In genomic region chr9:136606687-136607333, GRCh38 we compare ENCODE assay signal across 21 cellular contexts. TPM values are rescaled to one million over a fixed set of nuclear protein-coding genes. Genes with fewer than 3 reads are reported as not detected.
DNase-seq lines count a peak whose midpoint lies in the region; ATAC-seq and TF ChIP-seq lines count a peak whose summit lies in the region.
"Had no signal": no experiment of that assay in that cellular context is flagged by ENCODE, and none has a peak within 500 bp of the region (broad histone marks: within the 10 kb centered on the region; RNA-seq: fewer than 3 reads in every experiment).

No MANE protein-coding gene starts in this region.

- ATAC-seq in GM21423 (IDR thresholded peaks at IDR 0.05; ENCODE audit: unreplicated experiment): no peak
- ATAC-seq: activated naive CD8-positive, alpha-beta T cell treated with anti-CD3 and anti-CD28 coated beads, Interleukin-2, amount 50 U/mL, for 24 hours had no signal

- H3K9ac ChIP-seq in smooth muscle cell (ENCODE audit: low read depth): no peak overlapping the region
- no peak overlapping the region for H3K9ac ChIP-seq in Karpas-422 (ENCODE audit: low read length)

- H3K36me3 ChIP-seq in ascending aorta (no peaks in the 10 kb centered on the region), smooth muscle cell (ENCODE audit: low read depth) (no peaks in the 10 kb centered on the region), osteoblast (ENCODE audit: insufficient read depth, low read length) (no peaks in the 10 kb centered on the region), Karpas-422 (ENCODE audit: insufficient read depth, low read length) (no peaks in the 10 kb centered on the region)

- TF ChIP-seq CTCF in GM20000 (IDR thresholded peaks at IDR 0.05; ENCODE audit: extremely low read depth, missing control alignments) (no peak), ascending aorta (IDR thresholded peaks at IDR 0.05) (no peak), smooth muscle cell (IDR thresholded peaks at IDR 0.05; ENCODE audit: borderline replicate concordance, insufficient read depth, poor library complexity, severe bottlenecking) (no peak), osteoblast (IDR thresholded peaks at IDR 0.05; ENCODE audit: extremely low read depth, low read depth, low read length) (no peak)

- H3K27ac ChIP-seq in ascending aorta (peak overlapping the region; percentile 37 to 60), smooth muscle cell (ENCODE audit: low read depth) (no peak overlapping the region), osteoblast (ENCODE audit: low read depth, low read length) (no peak overlapping the region), Karpas-422 (ENCODE audit: low read length) (no peak overlapping the region)

- H3K79me2 ChIP-seq in smooth muscle cell (ENCODE audit: low read depth) (no peaks in the 10 kb centered on the region), osteoblast (ENCODE audit: insufficient read depth, low read length) (no peaks in the 10 kb centered on the region), Karpas-422 (ENCODE audit: low read length) (no peaks in the 10 kb centered on the region)

- H3K4me2 ChIP-seq in smooth muscle cell (peak overlapping the region; percentile 16), osteoblast (ENCODE audit: insufficient read depth, low read length) (no peak overlapping the region), Karpas-422 (ENCODE audit: low read depth, low read length, poor library complexity, severe bottlenecking) (no peak overlapping the region)

- no peak overlapping the region for H2AFZ ChIP-seq in smooth muscle cell (ENCODE audit: low read depth)
- no peak overlapping the region for H2AFZ ChIP-seq in osteoblast (ENCODE audit: low read length)
- no peak overlapping the region for H2AFZ ChIP-seq in Karpas-422 (ENCODE audit: low read length)

- H3K4me1 ChIP-seq in ascending aorta (peaks cover 11 to 32% of the 10 kb centered on the region in 2 donors), smooth muscle cell (ENCODE audit: low read depth) (no peaks in the 10 kb centered on the region), osteoblast (ENCODE audit: insufficient read depth, low read length) (no peaks in the 10 kb centered on the region), Karpas-422 (ENCODE audit: low read length) (no peaks in the 10 kb centered on the region)

- no peak overlapping the region for H3K4me3 ChIP-seq in ascending aorta
- H3K4me3 ChIP-seq in smooth muscle cell: no peak overlapping the region
- no peak overlapping the region for H3K4me3 ChIP-seq in osteoblast (ENCODE audit: insufficient read depth, low read length)
- no peak overlapping the region for H3K4me3 ChIP-seq in Karpas-422 (ENCODE audit: low read length)

- H3K27me3 ChIP-seq in ascending aorta: no peaks in the 10 kb centered on the region
- H3K27me3 ChIP-seq in smooth muscle cell (ENCODE audit: low read depth): no peaks in the 10 kb centered on the region
- H3K27me3 ChIP-seq in osteoblast (ENCODE audit: insufficient read depth, low read length): no peaks in the 10 kb centered on the region
- no peaks in the 10 kb centered on the region for H3K27me3 ChIP-seq in Karpas-422 (ENCODE audit: low read length)

- H3K9me3 ChIP-seq in ascending aorta (no peaks in the 10 kb centered on the region), smooth muscle cell (replicated peaks; ENCODE audit: low read depth) (no peaks in the 10 kb centered on the region), osteoblast (ENCODE audit: low read depth, low read length) (no peaks in the 10 kb centered on the region), Karpas-422 (ENCODE audit: low read length) (no peaks in the 10 kb centered on the region)

- H3K9me2 ChIP-seq in Karpas-422 (replicated peaks; ENCODE audit: insufficient read depth, low read length): no peaks in the 10 kb centered on the region

- DNase-seq in GM20000 (ENCODE audit: low spot score): peak; percentile 49
- no peak for DNase-seq in ascending aorta (ENCODE audit: low spot score in 2 of 2)
- DNase-seq in left kidney (ENCODE audit: low read depth, low spot score): peak; percentile 71
- no peak for DNase-seq in smooth muscle cell (lab: John Stamatoyannopoulos, UW; ENCODE audit: unreplicated experiment)
- DNase-seq in osteoblast (ENCODE audit: insufficient read length, low spot score, missing footprints): no peak
- DNase-seq in NCI-H2227 (lab: John Stamatoyannopoulos, UW; ENCODE audit: unreplicated experiment): no peak
- no peak for DNase-seq in Karpas-422
- DNase-seq: activated CD4-positive, alpha-beta T cell treated with anti-CD3 and anti-CD28 coated beads, Interleukin-2, amount 10 ng/mL, durations not matched to agents 24 days and 14 days; activated CD8-positive, alpha-beta memory T cell treated with anti-CD3 and anti-CD28 coated beads, Interleukin-2, amount 50 U/mL, for 48 hours; activated effector memory CD4-positive, alpha-beta T cell treated with Interleukin-2 at 50 U/mL for 16 hours; activated naive CD8-positive, alpha-beta T cell treated with anti-CD3 and anti-CD28 coated beads, Interleukin-2, amount 50 U/mL, for 24 hours; dermis blood vessel endothelial cell; foreskin fibroblast; HFFc6; NCI-H1694; NCI-H2227 treated with DMSO at 0.1 percent for 48 hours; nephron progenitor cell; SHP77 treated with DMSO at 0.1 percent for 48 hours; stimulated activated CD4-positive, alpha-beta T cell treated with anti-CD3 and anti-CD28 coated beads, Interleukin-4, amount 100 ng/mL, for 24 hours; T-helper 1 cell had no signal

- H4K20me1 ChIP-seq in smooth muscle cell (ENCODE audit: low read depth): no peaks in the 10 kb centered on the region
- H4K20me1 ChIP-seq in osteoblast (ENCODE audit: insufficient read depth, low read length): no peaks in the 10 kb centered on the region
- H4K20me1 ChIP-seq in Karpas-422 (ENCODE audit: insufficient read depth, low read depth, low read length): no peaks in the 10 kb centered on the region

- WGBS in smooth muscle cell (ENCODE audit: low lambda C conversion rate): 61% methylated on average over 19 of the region's 19 CpGs

- intact Hi-C loops in ascending aorta (cut with DNase I): loop anchor here (5.0 kb wide), 1 partner anchor 35 kb away; no protein-coding TSS in a partner anchor

- no peaks in the 10 kb centered on the region for H3F3A ChIP-seq in smooth muscle cell (ENCODE audit: low read depth)

RNA-seq across cellular contexts. Expression of gene EGFL7, which starts 55.9 kb away (rescaled TPM):
- total RNA-seq in ascending aorta: 443 TPM
- total RNA-seq in smooth muscle cell: 60.3 and 61.8 TPM in 2 replicates
- polyA plus RNA-seq in smooth muscle cell: 196 and 239 TPM in 2 replicates
- total RNA-seq in osteoblast: 3.3 and 6.2 TPM in 2 replicates
- total RNA-seq in Karpas-422 (2014; rRNA removed; shearing (Covaris generic); ENCODE audit: low replicate concordance): not detected in 2 replicates

Comparison
In these comparisons a context has a peak if more than half of its experiments do, and no peak if none do; other contexts are left out.
1. DNase-seq: peak in GM20000 (single experiment) and left kidney (single experiment); none in ascending aorta (0 of 2), smooth muscle cell (single experiment), osteoblast (single experiment), NCI-H2227 (single experiment) and Karpas-422 (single experiment).
2. H3K27ac ChIP-seq: peak in ascending aorta (2 of 2); none in smooth muscle cell (single experiment), osteoblast (single experiment) and Karpas-422 (single experiment).